1 cellular context compared by ENCODE assay signal in the genomic region with DNA sequence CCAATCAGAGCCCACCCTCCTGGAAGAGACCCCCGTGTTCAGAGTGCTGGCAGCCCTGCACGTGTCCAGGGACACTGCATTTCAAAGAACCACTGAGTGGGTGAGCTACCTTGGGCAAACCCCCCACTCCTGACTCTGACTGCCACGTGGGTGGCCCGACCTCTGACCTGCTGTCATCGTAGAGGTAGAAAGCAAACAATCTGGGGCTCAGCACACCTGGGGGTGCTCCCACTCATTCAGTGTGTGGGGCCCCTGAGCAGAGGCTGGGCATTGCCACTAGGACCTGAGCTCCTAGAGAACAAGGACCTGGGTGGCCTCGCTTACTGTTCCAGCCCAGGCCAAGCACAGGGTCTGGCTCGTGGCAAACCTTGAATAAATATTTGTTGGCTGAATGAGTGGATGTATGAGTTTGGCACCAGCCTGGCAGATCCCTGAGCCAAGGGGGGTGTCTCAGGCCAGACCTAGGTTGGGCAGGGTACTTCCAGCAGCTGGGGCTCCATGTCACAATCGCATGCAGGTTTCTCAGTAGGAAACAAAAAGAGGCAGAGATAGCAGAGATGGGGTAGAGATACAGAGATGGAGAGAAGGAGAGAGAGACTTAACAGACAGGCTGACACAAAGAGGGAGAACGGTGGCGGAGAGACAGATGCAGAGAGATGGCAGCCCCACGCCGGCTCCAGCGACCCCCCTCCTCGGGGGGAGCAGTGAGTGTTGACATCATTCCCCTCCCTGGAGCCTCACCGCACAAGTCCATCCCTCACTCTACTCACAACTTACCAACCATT.
A peak's percentile ranks its signal among the peaks of the same experiment; 100 is the strongest.
TF ChIP-seq lines count a peak whose summit lies in the region.

No MANE protein-coding gene starts in this region.

TF ChIP-seq in K562, 482 proteins besides CTCF, POLR2A, EP300 and RAD21 (continues in another document):
- TF ChIP-seq ZBTB8A (IDR thresholded peaks at IDR 0.05; ENCODE audit: partially characterized antibody), result no peak
- TF ChIP-seq ZNF3 (CRISPR knock-in tag; IDR thresholded peaks at IDR 0.05), result no peak
- TF ChIP-seq, protein P1, sequence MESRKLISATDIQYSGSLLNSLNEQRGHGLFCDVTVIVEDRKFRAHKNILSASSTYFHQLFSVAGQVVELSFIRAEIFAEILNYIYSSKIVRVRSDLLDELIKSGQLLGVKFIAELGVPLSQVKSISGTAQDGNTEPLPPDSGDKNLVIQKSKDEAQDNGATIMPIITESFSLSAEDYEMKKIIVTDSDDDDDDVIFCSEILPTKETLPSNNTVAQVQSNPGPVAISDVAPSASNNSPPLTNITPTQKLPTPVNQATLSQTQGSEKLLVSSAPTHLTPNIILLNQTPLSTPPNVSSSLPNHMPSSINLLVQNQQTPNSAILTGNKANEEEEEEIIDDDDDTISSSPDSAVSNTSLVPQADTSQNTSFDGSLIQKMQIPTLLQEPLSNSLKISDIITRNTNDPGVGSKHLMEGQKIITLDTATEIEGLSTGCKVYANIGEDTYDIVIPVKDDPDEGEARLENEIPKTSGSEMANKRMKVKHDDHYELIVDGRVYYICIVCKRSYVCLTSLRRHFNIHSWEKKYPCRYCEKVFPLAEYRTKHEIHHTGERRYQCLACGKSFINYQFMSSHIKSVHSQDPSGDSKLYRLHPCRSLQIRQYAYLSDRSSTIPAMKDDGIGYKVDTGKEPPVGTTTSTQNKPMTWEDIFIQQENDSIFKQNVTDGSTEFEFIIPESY (CRISPR knock-in tag; IDR thresholded peaks at IDR 0.05), result no peak
- TF ChIP-seq SMAD2 (IDR thresholded peaks at IDR 0.05; ENCODE audit: low read depth, low read length), result no peak
- no peak for TF ChIP-seq HDGF (IDR thresholded peaks at IDR 0.05)
- 0 out of 2 replicates have a peak, but pooled peaks have one; percentile 37 for TF ChIP-seq ZNF12 (CRISPR knock-in tag; IDR thresholded peaks at IDR 0.05)
- no peak for TF ChIP-seq NFYB (IDR thresholded peaks at IDR 0.05; ENCODE audit: extremely low read depth, insufficient read length)
- 0 out of 2 replicates have a peak, but pooled peaks have one; percentile 64 for TF ChIP-seq ZNF311 (CRISPR knock-in tag; IDR thresholded peaks at IDR 0.05)
- no peak for TF ChIP-seq EWSR1 (IDR thresholded peaks at IDR 0.05; ENCODE audit: borderline replicate concordance, low read depth, partially characterized antibody)
- no peak for TF ChIP-seq ZBED1 (IDR thresholded peaks at IDR 0.05)
- TF ChIP-seq HDAC2 (IDR thresholded peaks at IDR 0.05), result no peak
- TF ChIP-seq STAG1 (CRISPR knock-in tag; IDR thresholded peaks at IDR 0.05; ENCODE audit: borderline replicate concordance), result no peak
- no peak for TF ChIP-seq ZNF696 (CRISPR knock-in tag; conservative IDR thresholded peaks at IDR 0.05)
- no peak for TF ChIP-seq ZNF507 (tag; conservative IDR thresholded peaks at IDR 0.05)
- no peak for TF ChIP-seq RAD51 (IDR thresholded peaks at IDR 0.05; ENCODE audit: borderline replicate concordance, low read depth)
- TF ChIP-seq NR4A1 (CRISPR knock-in tag; IDR thresholded peaks at IDR 0.05), result no peak
- TF ChIP-seq NR4A1 (tag; IDR thresholded peaks at IDR 0.05), result peak; percentile 77
- TF ChIP-seq FOXA3 (CRISPR knock-in tag; conservative IDR thresholded peaks at IDR 0.05 in 1 of 2, IDR thresholded peaks at IDR 0.05 in 1 of 2), result peak in 1 of 2 experiments; percentile 57; a peak in 1 of 4 replicates
- TF ChIP-seq ZNF77 (CRISPR knock-in tag; IDR thresholded peaks at IDR 0.05), result no peak
- TF ChIP-seq, protein P2, sequence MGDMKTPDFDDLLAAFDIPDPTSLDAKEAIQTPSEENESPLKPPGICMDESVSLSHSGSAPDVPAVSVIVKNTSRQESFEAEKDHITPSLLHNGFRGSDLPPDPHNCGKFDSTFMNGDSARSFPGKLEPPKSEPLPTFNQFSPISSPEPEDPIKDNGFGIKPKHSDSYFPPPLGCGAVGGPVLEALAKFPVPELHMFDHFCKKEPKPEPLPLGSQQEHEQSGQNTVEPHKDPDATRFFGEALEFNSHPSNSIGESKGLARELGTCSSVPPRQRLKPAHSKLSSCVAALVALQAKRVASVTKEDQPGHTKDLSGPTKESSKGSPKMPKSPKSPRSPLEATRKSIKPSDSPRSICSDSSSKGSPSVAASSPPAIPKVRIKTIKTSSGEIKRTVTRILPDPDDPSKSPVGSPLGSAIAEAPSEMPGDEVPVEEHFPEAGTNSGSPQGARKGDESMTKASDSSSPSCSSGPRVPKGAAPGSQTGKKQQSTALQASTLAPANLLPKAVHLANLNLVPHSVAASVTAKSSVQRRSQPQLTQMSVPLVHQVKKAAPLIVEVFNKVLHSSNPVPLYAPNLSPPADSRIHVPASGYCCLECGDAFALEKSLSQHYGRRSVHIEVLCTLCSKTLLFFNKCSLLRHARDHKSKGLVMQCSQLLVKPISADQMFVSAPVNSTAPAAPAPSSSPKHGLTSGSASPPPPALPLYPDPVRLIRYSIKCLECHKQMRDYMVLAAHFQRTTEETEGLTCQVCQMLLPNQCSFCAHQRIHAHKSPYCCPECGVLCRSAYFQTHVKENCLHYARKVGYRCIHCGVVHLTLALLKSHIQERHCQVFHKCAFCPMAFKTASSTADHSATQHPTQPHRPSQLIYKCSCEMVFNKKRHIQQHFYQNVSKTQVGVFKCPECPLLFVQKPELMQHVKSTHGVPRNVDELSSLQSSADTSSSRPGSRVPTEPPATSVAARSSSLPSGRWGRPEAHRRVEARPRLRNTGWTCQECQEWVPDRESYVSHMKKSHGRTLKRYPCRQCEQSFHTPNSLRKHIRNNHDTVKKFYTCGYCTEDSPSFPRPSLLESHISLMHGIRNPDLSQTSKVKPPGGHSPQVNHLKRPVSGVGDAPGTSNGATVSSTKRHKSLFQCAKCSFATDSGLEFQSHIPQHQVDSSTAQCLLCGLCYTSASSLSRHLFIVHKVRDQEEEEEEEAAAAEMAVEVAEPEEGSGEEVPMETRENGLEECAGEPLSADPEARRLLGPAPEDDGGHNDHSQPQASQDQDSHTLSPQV (IDR thresholded peaks at IDR 0.05), result peak; percentile 51
- no peak for TF ChIP-seq NR1H2 (CRISPR knock-in tag; IDR thresholded peaks at IDR 0.05)
- TF ChIP-seq KAT8 (IDR thresholded peaks at IDR 0.05; ENCODE audit: low read depth), result no peak
- no peak for TF ChIP-seq HEY1 (CRISPR knock-in tag; IDR thresholded peaks at IDR 0.05; ENCODE audit: borderline replicate concordance)
- TF ChIP-seq ZNF133 (CRISPR knock-in tag; IDR thresholded peaks at IDR 0.05), result no peak
- TF ChIP-seq SP2 (IDR thresholded peaks at IDR 0.05; ENCODE audit: extremely low read depth, low read depth, low read length, poor library complexity, severe bottlenecking), result no peak
- TF ChIP-seq, protein P3, sequence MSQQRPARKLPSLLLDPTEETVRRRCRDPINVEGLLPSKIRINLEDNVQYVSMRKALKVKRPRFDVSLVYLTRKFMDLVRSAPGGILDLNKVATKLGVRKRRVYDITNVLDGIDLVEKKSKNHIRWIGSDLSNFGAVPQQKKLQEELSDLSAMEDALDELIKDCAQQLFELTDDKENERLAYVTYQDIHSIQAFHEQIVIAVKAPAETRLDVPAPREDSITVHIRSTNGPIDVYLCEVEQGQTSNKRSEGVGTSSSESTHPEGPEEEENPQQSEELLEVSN (IDR thresholded peaks at IDR 0.05; ENCODE audit: borderline replicate concordance in 1 of 2, extremely low read depth in 1 of 2, insufficient read depth in 1 of 2, insufficient read length in 1 of 2, low read depth in 1 of 2, low read length in 1 of 2, poor library complexity in 1 of 2, severe bottlenecking in 1 of 2), result no peak
- no peak for TF ChIP-seq PCBP1 (IDR thresholded peaks at IDR 0.05; ENCODE audit: low read depth, low read length, poor library complexity, severe bottlenecking)
- no peak for TF ChIP-seq EP400 (IDR thresholded peaks at IDR 0.05)
- TF ChIP-seq U2AF2 (optimal IDR thresholded peaks at IDR 0.05; ENCODE audit: low read depth, low read length), result no peak
- TF ChIP-seq NR2C2 (CRISPR knock-in tag; IDR thresholded peaks at IDR 0.05), result peak; percentile 69; the same call in 1 of the 2 replicates
- peak; percentile 70 for TF ChIP-seq NR2C2 (tag; IDR thresholded peaks at IDR 0.05)
- TF ChIP-seq PHF8 (IDR thresholded peaks at IDR 0.05; ENCODE audit: borderline replicate concordance, low read length), result no peak
- TF ChIP-seq, protein P4, sequence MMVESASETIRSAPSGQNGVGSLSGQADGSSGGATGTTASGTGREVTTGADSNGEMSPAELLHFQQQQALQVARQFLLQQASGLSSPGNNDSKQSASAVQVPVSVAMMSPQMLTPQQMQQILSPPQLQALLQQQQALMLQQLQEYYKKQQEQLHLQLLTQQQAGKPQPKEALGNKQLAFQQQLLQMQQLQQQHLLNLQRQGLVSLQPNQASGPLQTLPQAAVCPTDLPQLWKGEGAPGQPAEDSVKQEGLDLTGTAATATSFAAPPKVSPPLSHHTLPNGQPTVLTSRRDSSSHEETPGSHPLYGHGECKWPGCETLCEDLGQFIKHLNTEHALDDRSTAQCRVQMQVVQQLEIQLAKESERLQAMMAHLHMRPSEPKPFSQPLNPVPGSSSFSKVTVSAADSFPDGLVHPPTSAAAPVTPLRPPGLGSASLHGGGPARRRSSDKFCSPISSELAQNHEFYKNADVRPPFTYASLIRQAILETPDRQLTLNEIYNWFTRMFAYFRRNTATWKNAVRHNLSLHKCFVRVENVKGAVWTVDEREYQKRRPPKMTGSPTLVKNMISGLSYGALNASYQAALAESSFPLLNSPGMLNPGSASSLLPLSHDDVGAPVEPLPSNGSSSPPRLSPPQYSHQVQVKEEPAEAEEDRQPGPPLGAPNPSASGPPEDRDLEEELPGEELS (CRISPR knock-in tag; IDR thresholded peaks at IDR 0.05; ENCODE audit: borderline replicate concordance), result no peak
- TF ChIP-seq, protein P5, sequence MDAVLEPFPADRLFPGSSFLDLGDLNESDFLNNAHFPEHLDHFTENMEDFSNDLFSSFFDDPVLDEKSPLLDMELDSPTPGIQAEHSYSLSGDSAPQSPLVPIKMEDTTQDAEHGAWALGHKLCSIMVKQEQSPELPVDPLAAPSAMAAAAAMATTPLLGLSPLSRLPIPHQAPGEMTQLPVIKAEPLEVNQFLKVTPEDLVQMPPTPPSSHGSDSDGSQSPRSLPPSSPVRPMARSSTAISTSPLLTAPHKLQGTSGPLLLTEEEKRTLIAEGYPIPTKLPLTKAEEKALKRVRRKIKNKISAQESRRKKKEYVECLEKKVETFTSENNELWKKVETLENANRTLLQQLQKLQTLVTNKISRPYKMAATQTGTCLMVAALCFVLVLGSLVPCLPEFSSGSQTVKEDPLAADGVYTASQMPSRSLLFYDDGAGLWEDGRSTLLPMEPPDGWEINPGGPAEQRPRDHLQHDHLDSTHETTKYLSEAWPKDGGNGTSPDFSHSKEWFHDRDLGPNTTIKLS (IDR thresholded peaks at IDR 0.05; ENCODE audit: borderline replicate concordance, low read depth), result no peak
- TF ChIP-seq ZBTB7A (IDR thresholded peaks at IDR 0.05; ENCODE audit: borderline replicate concordance, control insufficient read depth, low read depth, low read length), result 0 out of 2 replicates have a peak, but pooled peaks have one; percentile 6
- no peak for TF ChIP-seq ZNF224 (CRISPR knock-in tag; IDR thresholded peaks at IDR 0.05)
- TF ChIP-seq FOXM1 (IDR thresholded peaks at IDR 0.05; ENCODE audit: low read depth), result no peak
- TF ChIP-seq FOXM1 (CRISPR knock-in tag; IDR thresholded peaks at IDR 0.05; ENCODE audit: low read depth), result no peak
- TF ChIP-seq, protein P6, sequence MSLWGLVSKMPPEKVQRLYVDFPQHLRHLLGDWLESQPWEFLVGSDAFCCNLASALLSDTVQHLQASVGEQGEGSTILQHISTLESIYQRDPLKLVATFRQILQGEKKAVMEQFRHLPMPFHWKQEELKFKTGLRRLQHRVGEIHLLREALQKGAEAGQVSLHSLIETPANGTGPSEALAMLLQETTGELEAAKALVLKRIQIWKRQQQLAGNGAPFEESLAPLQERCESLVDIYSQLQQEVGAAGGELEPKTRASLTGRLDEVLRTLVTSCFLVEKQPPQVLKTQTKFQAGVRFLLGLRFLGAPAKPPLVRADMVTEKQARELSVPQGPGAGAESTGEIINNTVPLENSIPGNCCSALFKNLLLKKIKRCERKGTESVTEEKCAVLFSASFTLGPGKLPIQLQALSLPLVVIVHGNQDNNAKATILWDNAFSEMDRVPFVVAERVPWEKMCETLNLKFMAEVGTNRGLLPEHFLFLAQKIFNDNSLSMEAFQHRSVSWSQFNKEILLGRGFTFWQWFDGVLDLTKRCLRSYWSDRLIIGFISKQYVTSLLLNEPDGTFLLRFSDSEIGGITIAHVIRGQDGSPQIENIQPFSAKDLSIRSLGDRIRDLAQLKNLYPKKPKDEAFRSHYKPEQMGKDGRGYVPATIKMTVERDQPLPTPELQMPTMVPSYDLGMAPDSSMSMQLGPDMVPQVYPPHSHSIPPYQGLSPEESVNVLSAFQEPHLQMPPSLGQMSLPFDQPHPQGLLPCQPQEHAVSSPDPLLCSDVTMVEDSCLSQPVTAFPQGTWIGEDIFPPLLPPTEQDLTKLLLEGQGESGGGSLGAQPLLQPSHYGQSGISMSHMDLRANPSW (CRISPR knock-in tag; IDR thresholded peaks at IDR 0.05), result no peak
- TF ChIP-seq, protein P7, sequence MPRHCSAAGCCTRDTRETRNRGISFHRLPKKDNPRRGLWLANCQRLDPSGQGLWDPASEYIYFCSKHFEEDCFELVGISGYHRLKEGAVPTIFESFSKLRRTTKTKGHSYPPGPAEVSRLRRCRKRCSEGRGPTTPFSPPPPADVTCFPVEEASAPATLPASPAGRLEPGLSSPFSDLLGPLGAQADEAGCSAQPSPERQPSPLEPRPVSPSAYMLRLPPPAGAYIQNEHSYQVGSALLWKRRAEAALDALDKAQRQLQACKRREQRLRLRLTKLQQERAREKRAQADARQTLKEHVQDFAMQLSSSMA (CRISPR knock-in tag; IDR thresholded peaks at IDR 0.05), result no peak
- no peak for TF ChIP-seq MED1 (CRISPR knock-in tag; IDR thresholded peaks at IDR 0.05; ENCODE audit: borderline replicate concordance)
- TF ChIP-seq PHTF2 (CRISPR knock-in tag; IDR thresholded peaks at IDR 0.05), result no peak
- no peak for TF ChIP-seq CTBP1 (IDR thresholded peaks at IDR 0.05; ENCODE audit: borderline replicate concordance)
- TF ChIP-seq TCF7 (IDR thresholded peaks at IDR 0.05; ENCODE audit: borderline replicate concordance), result no peak
- no peak for TF ChIP-seq ZFP36 (IDR thresholded peaks at IDR 0.05; ENCODE audit: low read depth, low read length, partially characterized antibody)
- no peak for TF ChIP-seq GTF2E2 (tag; IDR thresholded peaks at IDR 0.05)
- no peak for TF ChIP-seq MAZ (CRISPR knock-in tag; conservative IDR thresholded peaks at IDR 0.05 in 1 of 2, IDR thresholded peaks at IDR 0.05 in 1 of 2)
- TF ChIP-seq PYGO2 (tag; IDR thresholded peaks at IDR 0.05), result no peak
- TF ChIP-seq JUN (IDR thresholded peaks at IDR 0.05; ENCODE audit: borderline replicate concordance, low read depth, low read length), result no peak
- TF ChIP-seq JUN (CRISPR knock-in tag; IDR thresholded peaks at IDR 0.05; ENCODE audit: borderline replicate concordance), result peak; percentile 85; the same call in 1 of the 2 replicates
